ENCODE assay signal across 8 cellular contexts in the genomic region with DNA sequence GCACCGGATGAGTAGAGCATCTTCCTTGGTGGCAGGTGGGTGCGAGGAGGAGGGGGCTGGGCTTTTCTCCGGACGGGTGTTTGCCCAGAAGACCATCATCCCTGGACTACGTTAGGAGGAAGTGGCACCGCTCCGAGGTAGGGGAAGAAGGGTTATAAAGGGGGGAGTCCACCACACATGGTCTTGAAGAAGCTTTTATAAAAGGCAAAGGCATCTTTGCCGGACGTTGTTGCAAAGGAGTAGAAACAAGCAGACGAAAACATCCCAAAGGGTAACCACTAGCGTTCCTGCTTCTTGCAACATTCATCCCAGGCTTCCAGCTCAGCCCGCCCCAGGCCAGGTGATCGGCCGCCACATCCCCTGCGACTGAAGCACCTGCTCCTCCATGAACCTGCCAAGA. TPM values are rescaled to one million over a fixed set of nuclear protein-coding genes. Genes with fewer than 3 reads are reported as not detected.
"Had no signal": no experiment of that assay in that cellular context is flagged by ENCODE, and none has a peak within 500 bp of the region (broad histone marks: within the 10 kb centered on the region; RNA-seq: fewer than 3 reads in every experiment).

A gene (plus strand): TSS at position 301 of the 400 bp plus-strand sequence. CDS start 85 bp downstream, at position 386.

RNA-seq across cellular contexts. Expression of the gene that starts here (rescaled TPM):
- total RNA-seq: activated B cell treated with CpG ODN at 0.5 μM for 24 hours; activated CD4-positive, alpha-beta memory T cell treated with anti-CD3 and anti-CD28 coated beads for 36 hours; activated CD4-positive, alpha-beta memory T cell treated with anti-CD3 and anti-CD28 coated beads, Interleukin-2, amount 10 ng/mL, durations not matched to agents 7 days and 5 days; activated CD4-positive, alpha-beta T cell treated with anti-CD3 and anti-CD28 coated beads for 36 hours; activated CD4-positive, alpha-beta T cell treated with anti-CD3 and anti-CD28 coated beads, Interleukin-2, amount 10 ng/mL, durations not matched to agents 24 days and 14 days; T-helper 17 cell; T-helper 2 cell treated with Interferon-gamma antibody and Interleukin-4, amounts not matched to agents 100 ng/mL and 5 ng/mL, for 36 hours; WTC11 had no signal
